Comparison of ENCODE assay signal across 8 cellular contexts in the genomic region with DNA sequence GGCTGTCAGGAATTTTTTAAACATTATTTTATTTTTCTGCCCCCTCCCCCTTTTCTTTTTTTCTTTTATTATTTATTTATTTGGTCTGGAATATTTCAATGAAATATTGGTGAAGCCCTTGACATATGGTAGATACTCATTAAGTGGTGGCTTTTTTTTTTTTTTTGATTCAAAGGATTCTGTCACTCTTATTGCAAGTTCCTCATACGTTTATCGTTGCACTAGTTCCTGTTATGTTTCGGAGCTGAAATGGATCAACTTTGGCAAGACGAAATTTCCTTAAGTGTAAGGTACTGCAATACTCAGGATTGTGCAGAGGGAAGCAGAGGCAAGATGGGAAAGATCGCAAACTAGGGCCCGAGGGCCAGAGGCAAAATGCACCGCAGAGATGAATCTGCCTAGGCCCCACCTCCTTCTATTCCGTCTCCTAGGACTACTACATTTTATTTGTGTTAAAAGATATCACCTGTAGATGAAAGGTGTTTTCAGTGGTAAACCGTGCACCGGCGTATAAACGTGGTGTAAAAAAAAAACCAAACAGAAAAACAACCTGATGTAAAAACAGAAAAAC. TPM values are rescaled to one million over a fixed set of nuclear protein-coding genes. Genes with fewer than 3 reads are reported as not detected.
DNase-seq lines count a peak whose midpoint lies in the region; ATAC-seq and TF ChIP-seq lines count a peak whose summit lies in the region.

No MANE protein-coding gene starts in this region.

- H3K4me3 Mint-ChIP-seq in MCF 10A (ENCODE audit: unreplicated experiment): peak overlapping the region; percentile 81
- peak overlapping the region; percentile 89 to 95 for H3K4me3 Mint-ChIP-seq in stimulated activated naive B cell treated with anti-CD40 and anti-IgM and Interleukin-4, amounts not matched to agents 10 μg/mL and 1 μg/mL and 100 μg/mL, for 72 hours

- no peaks in the 10 kb centered on the region for H3K9me3 ChIP-seq in Panc1 (ENCODE audit: control insufficient read depth, insufficient read depth, low read depth, low read length)

- H3K36me3 Mint-ChIP-seq in MCF 10A (ENCODE audit: insufficient read depth, unreplicated experiment): peaks cover 13% of the 10 kb centered on the region
- peaks cover 4 to 5% of the 10 kb centered on the region in 2 donors for H3K36me3 Mint-ChIP-seq in stimulated activated naive B cell treated with anti-CD40 and anti-IgM and Interleukin-4, amounts not matched to agents 10 μg/mL and 1 μg/mL and 100 μg/mL, for 72 hours

- H3K4me3 ChIP-seq in GM12864 (ENCODE audit: low read depth, low read length): peak overlapping the region; percentile 38
- H3K4me3 ChIP-seq in Panc1 (ENCODE audit: low read depth in 2 of 2, low read length in 2 of 2): peak overlapping the region; percentile 81 to 85
- H3K4me3 ChIP-seq in kidney epithelial cell (ENCODE audit: low read depth, low read length): peak overlapping the region; percentile 41

- POLR2A ChIA-PET in Panc1 (lab: Charles Lee): interaction anchor here (0.7 kb wide), 1 partner anchor 709 kb away, joined by 7 read pairs; no protein-coding TSS in a partner anchor
- POLR2A ChIA-PET in MCF 10A (lab: Yijun Ruan, JAX): interaction anchor here (0.6 kb wide), 1 partner anchor 852 kb away, joined by 5 read pairs; no protein-coding TSS in a partner anchor

- TF ChIP-seq CTCF in 22Rv1 (IDR thresholded peaks at IDR 0.05) (no peak), GM12864 (IDR thresholded peaks at IDR 0.05; ENCODE audit: low read depth, low read length, missing control alignments) (no peak), Panc1 (IDR thresholded peaks at IDR 0.05) (no peak), MCF 10A (IDR thresholded peaks at IDR 0.05; ENCODE audit: unreplicated experiment) (no peak), kidney epithelial cell (IDR thresholded peaks at IDR 0.05; ENCODE audit: insufficient read depth, low read length, poor library complexity, severe bottlenecking) (no peak)

- H3K4me1 Mint-ChIP-seq in MCF 10A (ENCODE audit: insufficient read depth, unreplicated experiment): no peaks in the 10 kb centered on the region
- peaks cover 32 to 53% of the 10 kb centered on the region in 2 donors for H3K4me1 Mint-ChIP-seq in stimulated activated naive B cell treated with anti-CD40 and anti-IgM and Interleukin-4, amounts not matched to agents 10 μg/mL and 1 μg/mL and 100 μg/mL, for 72 hours

- CTCF ChIA-PET in Panc1 (lab: Charles Lee): no interaction called here
- CTCF ChIA-PET in MCF 10A (lab: Yijun Ruan, JAX): no interaction called here

- DNase-seq in GM12864 (ENCODE audit: low read depth) (no peak), HS-5 (ENCODE audit: low read depth) (peak; percentile 35), Panc1 (ENCODE audit: low read depth, low spot score) (peak; percentile 67), MCF 10A (ENCODE audit: unreplicated experiment) (peak; percentile 60), kidney epithelial cell (ENCODE audit: low read depth) (no peak)
- peak; percentile 46 for DNase-seq in stimulated activated naive B cell treated with anti-CD40 and anti-IgM and Interleukin-4, amounts not matched to agents 10 μg/mL and 1 μg/mL and 100 μg/mL, for 72 hours

- H3K27ac Mint-ChIP-seq in MCF 10A (ENCODE audit: low read depth, unreplicated experiment): peak overlapping the region; percentile 94
- peak overlapping the region; percentile 99 for H3K27ac Mint-ChIP-seq in stimulated activated naive B cell treated with anti-CD40 and anti-IgM and Interleukin-4, amounts not matched to agents 10 μg/mL and 1 μg/mL and 100 μg/mL, for 72 hours

- H3K27me3 Mint-ChIP-seq in MCF 10A (ENCODE audit: insufficient read depth, unreplicated experiment): no peaks in the 10 kb centered on the region
- H3K27me3 Mint-ChIP-seq in stimulated activated naive B cell treated with anti-CD40 and anti-IgM and Interleukin-4, amounts not matched to agents 10 μg/mL and 1 μg/mL and 100 μg/mL, for 72 hours: peaks cover 15 to 28% of the 10 kb centered on the region in 2 donors

- no peaks in the 10 kb centered on the region for H3K36me3 ChIP-seq in Panc1 (ENCODE audit: control insufficient read depth, insufficient read depth, low read length)
- no peaks in the 10 kb centered on the region for H3K36me3 ChIP-seq in kidney epithelial cell (ENCODE audit: control insufficient read depth, insufficient read depth, low read length)

- ATAC-seq in Panc1 (peak; percentile 44), GM18861 (IDR thresholded peaks at IDR 0.05; ENCODE audit: unreplicated experiment) (no peak)
- ATAC-seq in stimulated activated naive B cell treated with anti-CD40 and anti-IgM and Interleukin-4, amounts not matched to agents 10 μg/mL and 1 μg/mL and 100 μg/mL, for 72 hours (replicated peaks): peak; percentile 28 to 35

- intact Hi-C loops in Panc1 (cut with micrococcal nuclease; ENCODE audit: unreplicated experiment) (loop anchor here (5.0 to 10.0 kb wide), 3 partner anchors 317 to 595 kb away; a partner anchor contains a TSS), MCF 10A (cut with micrococcal nuclease) (loop anchor here (10.0 kb wide), 2 partner anchors 535 to 775 kb away; a partner anchor contains a TSS)

- in situ Hi-C loops in Panc1 (cut with HindIII; ENCODE audit: low pct_unique_long_range_greater_than_20kb, low sequenced_read_pairs): no loop called here

- H3K27me3 ChIP-seq in Panc1 (ENCODE audit: control insufficient read depth, insufficient read depth, low read length): no peaks in the 10 kb centered on the region
- H3K27me3 ChIP-seq in kidney epithelial cell (ENCODE audit: control insufficient read depth, insufficient read depth, low read length): peaks cover 36% of the 10 kb centered on the region

- no peaks in the 10 kb centered on the region for H3K9me3 Mint-ChIP-seq in MCF 10A (ENCODE audit: unreplicated experiment)
- H3K9me3 Mint-ChIP-seq in stimulated activated naive B cell treated with anti-CD40 and anti-IgM and Interleukin-4, amounts not matched to agents 10 μg/mL and 1 μg/mL and 100 μg/mL, for 72 hours: no peaks in the 10 kb centered on the region

- H3K4me1 ChIP-seq in Panc1 (ENCODE audit: control insufficient read depth, insufficient read depth, low read length): peaks cover 67% of the 10 kb centered on the region

- H3K27ac ChIP-seq in 22Rv1 (peak overlapping the region; percentile 70), Panc1 (ENCODE audit: low read length) (peak overlapping the region; percentile 89)

- BruUV-seq in Panc1 (replicated peaks; lab: Mats Ljungman, UMichigan) (no TSS peak), MCF 10A (replicated peaks; lab: Mats Ljungman, UMichigan) (no TSS peak)

RNA-seq across cellular contexts. Expression of a gene that starts 0.4 kb away (rescaled TPM):
- not detected for total RNA-seq in Panc1 (2021; ENCODE audit: unreplicated experiment)
- not detected for polyA plus RNA-seq in Panc1 (2012; ENCODE audit: insufficient read length)
- not detected in 2 replicates for total RNA-seq in MCF 10A (2022)
- not detected in 2 replicates for total RNA-seq in kidney epithelial cell

RNA-seq across cellular contexts. Expression of a gene that starts 14.1 kb away (rescaled TPM):
- total RNA-seq in Panc1 (2021; ENCODE audit: unreplicated experiment) (0.21 TPM), MCF 10A (2022) (0.07 and 0.17 TPM in 2 replicates), kidney epithelial cell (not detected in 2 replicates)
- 0.12 TPM for polyA plus RNA-seq in Panc1 (2012; ENCODE audit: insufficient read length)

Comparison
In these comparisons a context has a peak if more than half of its experiments do, and no peak if none do; other contexts are left out.
1. DNase-seq: peak in HS-5 (single experiment), Panc1 (single experiment), MCF 10A (single experiment) and stimulated activated naive B cell treated with anti-CD40 and anti-IgM and Interleukin-4, amounts not matched to agents 10 μg/mL and 1 μg/mL and 100 μg/mL, for 72 hours (single experiment); none in GM12864 (single experiment) and kidney epithelial cell (single experiment).
2. Peak in every context shown above with its lines, with median percentiles within 50 percentile points of each other: H3K4me3 ChIP-seq.